12 cellular contexts compared by ENCODE assay signal in genomic region chr1:199298825-199299224, GRCh38.
A peak's percentile ranks its signal among the peaks of the same experiment; 100 is the strongest.
DNase-seq lines count a peak whose midpoint lies in the region; ATAC-seq and TF ChIP-seq lines count a peak whose summit lies in the region.
"Had no signal": no experiment of that assay in that cellular context is flagged by ENCODE, and none has a peak within 500 bp of the region (broad histone marks: within the 10 kb centered on the region; RNA-seq: fewer than 3 reads in every experiment).

No MANE protein-coding gene starts in this region.

- no peak for TF ChIP-seq RAD21 in HCT116 (IDR thresholded peaks at IDR 0.05; ENCODE audit: low read depth)

- no peak for ATAC-seq in HCT116
- ATAC-seq in aorta (ENCODE audit: low FRiP score) = no peak

- H3K4me1 Mint-ChIP-seq in immature natural killer cell (no peaks in the 10 kb centered on the region), endodermal cell (peaks cover under 1% of the 10 kb centered on the region)
- H3K4me1 Mint-ChIP-seq: CD8-positive, alpha-beta memory T cell had no signal

- H3K36me3 ChIP-seq in HCT116 (ENCODE audit: control insufficient read depth in 1 of 2, insufficient read depth in 2 of 2, low read length in 2 of 2) (no peaks in the 10 kb centered on the region), osteoblast (ENCODE audit: insufficient read depth, low read length) (no peaks in the 10 kb centered on the region), aorta (ENCODE audit: control insufficient read depth in 1 of 2, insufficient read depth in 2 of 2, low read length in 1 of 2) (no peaks in the 10 kb centered on the region), endodermal cell (ENCODE audit: control insufficient read depth, insufficient read depth, low read length) (no peaks in the 10 kb centered on the region)
- H3K36me3 ChIP-seq: BLaER1 had no signal

- peak overlapping the region; percentile 22 for H2AFZ ChIP-seq in HCT116 (ENCODE audit: low read depth, low read length, poor library complexity, severe bottlenecking)
- H2AFZ ChIP-seq in osteoblast (ENCODE audit: low read length) = no peak overlapping the region

- peaks cover 7 to 8% of the 10 kb centered on the region in 2 experiments; a peak in 3 of 4 replicates for H3K4me1 ChIP-seq in HCT116 (ENCODE audit: control insufficient read depth in 1 of 2, insufficient read depth in 2 of 2, low read length in 2 of 2)
- peaks cover 26% of the 10 kb centered on the region for H3K4me1 ChIP-seq in osteoblast (ENCODE audit: insufficient read depth, low read length)
- H3K4me1 ChIP-seq in aorta (ENCODE audit: control insufficient read depth in 1 of 2, insufficient read depth in 2 of 2, low read length in 2 of 2) = no peaks in the 10 kb centered on the region
- no peaks in the 10 kb centered on the region for H3K4me1 ChIP-seq in endodermal cell (ENCODE audit: control insufficient read depth, insufficient read depth, low read length)
- H3K4me1 ChIP-seq: BLaER1 had no signal

- RAD21 ChIA-PET in HCT116 (lab: Charles Lee; ENCODE audit: low non-redundant PET in 1 of 2, low total read pairs in 2 of 2, uncharacterized antibody in 2 of 2, unreplicated experiment in 2 of 2) = no interaction called here

- WGBS in aorta, 2 donors = 39 to 53% methylated on average over 3 of the region's 3 CpGs
- WGBS in endodermal cell (ENCODE audit: insufficient coverage in 1 of 2, insufficient read length in 1 of 2), 2 experiments = 88 to 97% methylated on average over 2 to 3 of the region's 3 CpGs

- no peaks in the 10 kb centered on the region for H3K27me3 ChIP-seq in HCT116 (ENCODE audit: insufficient read depth, low read length)
- H3K27me3 ChIP-seq in osteoblast (ENCODE audit: insufficient read depth, low read length) = no peaks in the 10 kb centered on the region
- no peaks in the 10 kb centered on the region for H3K27me3 ChIP-seq in aorta (ENCODE audit: control insufficient read depth in 1 of 2, insufficient read depth in 2 of 2, low read length in 1 of 2)
- no peaks in the 10 kb centered on the region for H3K27me3 ChIP-seq in endodermal cell (ENCODE audit: control insufficient read depth, insufficient read depth, low read length, poor library complexity, severe bottlenecking)
- H3K27me3 ChIP-seq: BLaER1 had no signal

- no peak for TF ChIP-seq CTCF in HCT116 (IDR thresholded peaks at IDR 0.05 in 2 of 3, conservative IDR thresholded peaks at IDR 0.05 in 1 of 3; ENCODE audit: borderline replicate concordance in 1 of 3, insufficient read depth in 1 of 3, low read depth in 2 of 3, low read length in 2 of 3)
- TF ChIP-seq CTCF in osteoblast (IDR thresholded peaks at IDR 0.05; ENCODE audit: extremely low read depth, low read depth, low read length) = no peak
- no peak for TF ChIP-seq CTCF in endodermal cell (conservative IDR thresholded peaks at IDR 0.05)

- TF ChIP-seq POLR2A in HCT116 (IDR thresholded peaks at IDR 0.05; ENCODE audit: borderline replicate concordance, extremely low read depth, insufficient read depth, insufficient read length) = no peak

- H4K20me1 ChIP-seq in HCT116 (ENCODE audit: insufficient read depth) (no peaks in the 10 kb centered on the region), osteoblast (ENCODE audit: insufficient read depth, low read length) (no peaks in the 10 kb centered on the region)
- H4K20me1 ChIP-seq: BLaER1 had no signal

- no peaks in the 10 kb centered on the region for H3K9me2 ChIP-seq in HCT116 (ENCODE audit: insufficient read depth)

- no TSS peak for BruUV-seq in HCT116 (replicated peaks; lab: Mats Ljungman, UMichigan)

- H3K36me3 Mint-ChIP-seq in immature natural killer cell (no peaks in the 10 kb centered on the region), endodermal cell (ENCODE audit: low read depth) (no peaks in the 10 kb centered on the region)
- H3K36me3 Mint-ChIP-seq: CD8-positive, alpha-beta memory T cell had no signal

- H3K27ac ChIP-seq in HCT116 (ENCODE audit: low read depth, low read length) (no peak overlapping the region), osteoblast (ENCODE audit: low read depth, low read length) (peak overlapping the region; percentile 68), aorta (ENCODE audit: low read depth in 1 of 2, low read length in 2 of 2) (no peak overlapping the region), endodermal cell (ENCODE audit: low read depth, low read length) (no peak overlapping the region)
- H3K27ac ChIP-seq: BLaER1 had no signal

- DNase-seq in HCT116 (ENCODE audit: low read depth, low spot score) (no peak), SK-N-DZ (ENCODE audit: low spot score) (peak; percentile 86), fibroblast of gingiva (ENCODE audit: low read depth) (peak; percentile 7), osteoblast (ENCODE audit: insufficient read length, low spot score, missing footprints) (no peak), aorta (no peak), immature natural killer cell (no peak), endodermal cell (no peak)
- DNase-seq: CD8-positive, alpha-beta memory T cell; DMS 273 treated with DMSO at 0.1 percent for 48 hours; Kasumi-1; NCI-H1930 had no signal

- CTCF ChIA-PET in HCT116 (lab: Charles Lee) = no interaction called here

- H3K9me3 ChIP-seq in HCT116 (ENCODE audit: control insufficient read depth in 1 of 2, insufficient read depth in 1 of 2, low read depth in 1 of 2, low read length in 2 of 2) (no peaks in the 10 kb centered on the region), osteoblast (ENCODE audit: low read depth, low read length) (no peaks in the 10 kb centered on the region), aorta (ENCODE audit: control insufficient read depth, low read length) (no peaks in the 10 kb centered on the region), endodermal cell (ENCODE audit: control insufficient read depth, low read length) (no peaks in the 10 kb centered on the region)
- H3K9me3 ChIP-seq: BLaER1 had no signal

- H3K9me3 Mint-ChIP-seq in immature natural killer cell (peaks cover 0 to 2% (median 0%) of the 10 kb centered on the region in 6 donors), endodermal cell (no peaks in the 10 kb centered on the region)
- H3K9me3 Mint-ChIP-seq: CD8-positive, alpha-beta memory T cell had no signal

- H3K79me2 ChIP-seq in HCT116 (ENCODE audit: insufficient read depth, low read length) = no peaks in the 10 kb centered on the region
- H3K79me2 ChIP-seq in osteoblast (ENCODE audit: insufficient read depth, low read length) = no peaks in the 10 kb centered on the region

- peaks cover 0 to 6% (median 1%) of the 10 kb centered on the region in 3 donors for H3K27me3 Mint-ChIP-seq in immature natural killer cell (ENCODE audit: low read depth in 3 of 3)
- H3K27me3 Mint-ChIP-seq in endodermal cell (ENCODE audit: insufficient read depth) = no peaks in the 10 kb centered on the region

- H3K4me3 ChIP-seq in HCT116 (replicated peaks in 1 of 2; ENCODE audit: low read depth in 1 of 2, low read length in 2 of 2) = no peak overlapping the region
- H3K4me3 ChIP-seq in osteoblast (ENCODE audit: insufficient read depth, low read length) = no peak overlapping the region
- H3K4me3 ChIP-seq in aorta (ENCODE audit: low read length in 2 of 2) = no peak overlapping the region
- H3K4me3 ChIP-seq in endodermal cell (ENCODE audit: low read length) = no peak overlapping the region
- H3K4me3 ChIP-seq: BLaER1 had no signal

- H3K9ac ChIP-seq in HCT116 (ENCODE audit: low read length) (no peak overlapping the region), endodermal cell (ENCODE audit: extremely low read depth, low read length, poor library complexity, severe bottlenecking) (no peak overlapping the region)
- H3K9ac ChIP-seq: BLaER1 had no signal

- POLR2A ChIA-PET in HCT116 (lab: Charles Lee) = no interaction called here

- H3K4me3 Mint-ChIP-seq in immature natural killer cell (no peak overlapping the region), endodermal cell (no peak overlapping the region)
- H3K4me3 Mint-ChIP-seq: CD8-positive, alpha-beta memory T cell had no signal

- H3K27ac Mint-ChIP-seq in immature natural killer cell (no peak overlapping the region), endodermal cell (no peak overlapping the region)
- H3K27ac Mint-ChIP-seq: CD8-positive, alpha-beta memory T cell had no signal

- H3K4me2 ChIP-seq in HCT116 (ENCODE audit: low read length) = no peak overlapping the region
- H3K4me2 ChIP-seq in osteoblast (ENCODE audit: insufficient read depth, low read length) = peak overlapping the region; percentile 22
- H3K4me2 ChIP-seq: BLaER1 had no signal

- intact Hi-C loops in HCT116 (cut with micrococcal nuclease) (no loop called here), aorta (cut with DNase I) (no loop called here)

TF ChIP-seq in HCT116, 20 proteins besides CTCF, POLR2A, EP300 and RAD21 (continues in another document):
- TF ChIP-seq ZBTB33 (IDR thresholded peaks at IDR 0.05; ENCODE audit: extremely low read depth, insufficient replicate concordance, low read length) (no peak), EGR1 (IDR thresholded peaks at IDR 0.05; ENCODE audit: low read depth) (no peak), POLR2AphosphoS5 (IDR thresholded peaks at IDR 0.05; ENCODE audit: low read depth, low read length) (no peak), SIN3A (IDR thresholded peaks at IDR 0.05; ENCODE audit: low read depth) (no peak), ELF1 (IDR thresholded peaks at IDR 0.05; ENCODE audit: borderline replicate concordance, low read depth) (no peak), CBX3 (IDR thresholded peaks at IDR 0.05; ENCODE audit: low read depth) (no peak), ZNF274 (IDR thresholded peaks at IDR 0.05; ENCODE audit: low read depth, low read length) (no peak), MAX (IDR thresholded peaks at IDR 0.05) (no peak), EZH2phosphoT487 (IDR thresholded peaks at IDR 0.05; ENCODE audit: borderline replicate concordance) (no peak), SP1 (IDR thresholded peaks at IDR 0.05; ENCODE audit: low read depth) (no peak), FOSL1 (IDR thresholded peaks at IDR 0.05; ENCODE audit: low read depth) (no peak)

Comparison
In these comparisons a context has a peak if more than half of its experiments do, and no peak if none do; other contexts are left out.
1. DNase-seq: peak in SK-N-DZ (single experiment) and fibroblast of gingiva (single experiment); none in HCT116 (single experiment), osteoblast (single experiment), aorta (0 of 2), immature natural killer cell (0 of 3) and endodermal cell (single experiment).